ENCODE assay signal across 22 cellular contexts in the genomic region with DNA sequence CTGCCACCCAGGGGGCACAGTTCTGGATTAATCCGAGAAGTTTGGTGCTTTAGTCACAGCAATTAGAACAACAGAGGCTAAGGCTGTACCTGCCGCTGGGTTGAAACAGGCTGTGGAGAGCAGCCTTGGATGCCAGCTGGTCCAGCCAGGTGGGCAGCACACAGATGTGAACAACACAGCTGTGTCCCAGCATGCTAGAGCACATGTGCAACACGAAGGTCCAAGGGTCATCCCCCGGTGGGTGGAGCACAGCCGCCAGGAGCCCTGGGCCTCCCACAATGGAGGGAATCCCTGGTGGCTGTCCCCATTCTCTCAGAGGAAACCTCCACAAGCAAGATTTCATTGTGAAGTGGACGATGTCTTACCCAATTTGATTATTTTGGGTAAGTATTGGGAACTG.
"Had no signal": no experiment of that assay in that cellular context is flagged by ENCODE, and none has a peak within 500 bp of the region (broad histone marks: within the 10 kb centered on the region; RNA-seq: fewer than 3 reads in every experiment).

No MANE protein-coding gene starts in this region.

- H3K4me2 ChIP-seq: SK-N-SH had no signal

- H3K9ac ChIP-seq: SK-N-SH had no signal

- H3K27ac ChIP-seq: HL-60, RWPE1 had no signal

- DNase-seq: IMR-90, Karpas-422, KG1, NCI-H1092, NCI-H1436, NCI-H187, NCI-H2029, NCI-H2081 treated with DMSO at 0.1 percent for 48 hours, NCI-H2171, NCI-H226, NCI-H446, NCI-H510A, NCI-H524 treated with DMSO at 0.1 percent for 48 hours, NCI-H69, NCI-H774, SHP77, SK-N-SH had no signal

- H3K36me3 ChIP-seq: MG63 had no signal

- H3K4me3 ChIP-seq: MG63 had no signal

- H3K27me3 ChIP-seq: MG63 had no signal

- ATAC-seq: Panc1 had no signal

- H3K9me3 ChIP-seq: MG63, SK-N-SH had no signal

- FAIRE-seq: HTR-8/SVneo had no signal
